ENCODE assay signal across 27 cellular contexts in the genomic region with DNA sequence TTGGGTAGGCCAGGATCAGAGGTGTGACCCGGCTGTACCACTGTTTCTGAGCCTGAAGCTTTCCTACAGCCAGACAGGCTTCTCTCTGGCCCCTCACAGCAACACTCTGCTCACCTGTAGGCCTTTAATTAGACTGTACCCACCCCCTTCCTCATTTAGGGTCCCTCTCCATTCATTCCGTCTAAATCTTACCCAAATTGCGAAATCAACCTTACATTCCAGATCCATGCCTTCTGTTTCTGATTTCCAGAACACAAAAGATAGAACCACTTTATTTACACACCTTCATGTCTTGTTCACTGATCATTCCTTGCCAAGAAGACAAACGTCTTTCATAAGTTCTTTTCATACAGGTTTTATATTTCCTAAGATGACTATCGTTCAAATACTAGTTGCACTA.
"Had no signal": no experiment of that assay in that cellular context is flagged by ENCODE, and none has a peak within 500 bp of the region (broad histone marks: within the 10 kb centered on the region; RNA-seq: fewer than 3 reads in every experiment).

No MANE protein-coding gene starts in this region.

- DNase-seq: stimulated activated CD4-positive, alpha-beta T cell treated with anti-CD3 and anti-CD28 coated beads, Interleukin-2, amount 100 ng/mL, for 48 hours; stimulated activated CD4-positive, alpha-beta T cell treated with anti-CD3 and anti-CD28 coated beads, Interleukin-4, amount 100 ng/mL, for 1 hour; stimulated activated CD4-positive, alpha-beta T cell treated with anti-CD3 and anti-CD28 coated beads, Interleukin-4, amount 100 ng/mL, for 24 hours; stimulated activated CD4-positive, alpha-beta T cell treated with anti-CD3 and anti-CD28 coated beads, Interleukin-4, amount 100 ng/mL, for 4 hours; stimulated activated CD8-positive, alpha-beta memory T cell treated with anti-CD3 and anti-CD28 coated beads, Interleukin-4, amount 100 ng/mL, for 48 hours; stimulated activated naive B cell treated with anti-CD40 and anti-IgM and Interleukin-4, amounts not matched to agents 10 μg/mL and 1 μg/mL and 100 μg/mL, for 72 hours; stimulated activated naive CD4-positive, alpha-beta T cell; stimulated activated naive CD4-positive, alpha-beta T cell treated with Interleukin-2 at 50 U/mL for 16 hours; stimulated activated naive CD8-positive, alpha-beta T cell treated with anti-CD3 and anti-CD28 coated beads, Interleukin-15, amount 100 ng/mL, for 72 hours; stimulated activated naive CD8-positive, alpha-beta T cell treated with anti-CD3 and anti-CD28 coated beads, Interleukin-15, Interleukin-2, amounts not matched to agents 100 U/mL and 50 U/mL, for 24 hours; stomach; substantia nigra; testis; thyroid gland; tibial artery; transverse colon; trophoblast cell; upper lobe of left lung; upper lobe of right lung; uterus had no signal

- H3K27me3 ChIP-seq: stomach, suprapubic skin, testis, thyroid gland, tibial artery, tibial nerve, transverse colon, upper lobe of left lung, upper lobe of right lung, uterus, vagina had no signal

- H3K36me3 ChIP-seq: stomach, suprapubic skin, thoracic aorta, thyroid gland, tibial artery, tibial nerve, transverse colon, upper lobe of left lung, upper lobe of right lung, uterus, vagina had no signal

- FAIRE-seq: urothelium cell line had no signal

- H3K27ac ChIP-seq: stomach, suprapubic skin, testis, thoracic aorta, thyroid gland, tibial artery, tibial nerve, transverse colon, upper lobe of left lung, upper lobe of right lung, uterus, vagina had no signal

- ATAC-seq: stimulated activated effector memory CD8-positive, alpha-beta T cell treated with anti-CD3 and anti-CD28 coated beads, Interleukin-12 subunit alpha, Interleukin-12 subunit beta, amount 100 ng/mL, for 72 hours; stimulated activated memory B cell treated with anti-CD40 and anti-IgM and Interleukin-4, amounts not matched to agents 10 μg/mL and 1 μg/mL and 100 μg/mL, for 72 hours; stimulated activated naive B cell treated with anti-CD40 and anti-IgM and Interleukin-4, amounts not matched to agents 10 μg/mL and 1 μg/mL and 100 μg/mL, for 72 hours; stimulated activated naive CD8-positive, alpha-beta T cell treated with anti-CD3 and anti-CD28 coated beads, Interleukin-15, amount 100 ng/mL, for 72 hours; stimulated activated naive CD8-positive, alpha-beta T cell treated with anti-CD3 and anti-CD28 coated beads, Interleukin-15, Interleukin-2, amounts not matched to agents 100 U/mL and 50 U/mL, for 24 hours; upper lobe of right lung had no signal

- H3K4me3 ChIP-seq: stomach, suprapubic skin, testis, thoracic aorta, thyroid gland, tibial artery, tibial nerve, transverse colon, upper lobe of left lung, upper lobe of right lung, uterus, vagina had no signal

- H3K4me1 ChIP-seq: stomach, testis, tibial artery, transverse colon, upper lobe of left lung, upper lobe of right lung, uterus, vagina had no signal

- H3K9me3 ChIP-seq: stomach, suprapubic skin, testis, thoracic aorta, thyroid gland, tibial artery, tibial nerve, transverse colon, upper lobe of left lung, upper lobe of right lung, uterus, vagina had no signal
